In the genomic region with DNA sequence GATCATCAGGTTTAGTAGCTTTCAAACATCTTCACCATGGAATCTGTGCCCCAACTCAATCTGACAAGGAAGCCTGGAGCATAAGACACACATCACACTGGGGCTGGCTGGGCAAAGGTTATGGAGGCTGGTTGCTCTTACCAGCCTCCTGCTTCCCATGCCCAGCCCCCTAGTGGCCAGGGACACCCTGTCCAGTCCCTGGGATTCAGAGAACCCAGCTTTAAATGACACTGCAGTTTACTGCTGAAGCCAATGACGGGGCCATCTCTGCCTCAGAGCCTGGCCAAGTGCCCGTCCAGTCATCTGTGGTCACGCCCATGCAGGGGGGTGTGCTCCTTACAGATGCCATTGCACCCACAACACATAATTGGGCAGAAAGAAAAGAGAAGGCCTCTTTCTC, we compare ENCODE assay signal across 13 cellular contexts.
DNase-seq lines count a peak whose midpoint lies in the region; TF ChIP-seq lines count a peak whose summit lies in the region.
"Had no signal": no experiment of that assay in that cellular context is flagged by ENCODE, and none has a peak within 500 bp of the region (broad histone marks: within the 10 kb centered on the region; RNA-seq: fewer than 3 reads in every experiment).

No MANE protein-coding gene starts in this region.

- H3K27ac Mint-ChIP-seq in nephron progenitor cell, result no peak overlapping the region
- H3K27ac Mint-ChIP-seq in activated CD4-positive, alpha-beta memory T cell treated with anti-CD3 and anti-CD28 coated beads for 36 hours, result no peak overlapping the region
- H3K27ac Mint-ChIP-seq: IgD-negative memory B cell had no signal

- H3K9me3 Mint-ChIP-seq in nephron progenitor cell, result peaks cover 4% of the 10 kb centered on the region
- H3K9me3 Mint-ChIP-seq in activated CD4-positive, alpha-beta memory T cell treated with anti-CD3 and anti-CD28 coated beads for 36 hours, result no peaks in the 10 kb centered on the region

- no peaks in the 10 kb centered on the region for H3K36me3 Mint-ChIP-seq in nephron progenitor cell (ENCODE audit: low read depth)
- H3K36me3 Mint-ChIP-seq in activated CD4-positive, alpha-beta memory T cell treated with anti-CD3 and anti-CD28 coated beads for 36 hours, result no peaks in the 10 kb centered on the region
- H3K36me3 Mint-ChIP-seq: IgD-negative memory B cell had no signal

- H3K4me1 Mint-ChIP-seq in nephron progenitor cell, result no peaks in the 10 kb centered on the region
- no peaks in the 10 kb centered on the region for H3K4me1 Mint-ChIP-seq in activated CD4-positive, alpha-beta memory T cell treated with anti-CD3 and anti-CD28 coated beads for 36 hours (ENCODE audit: low read depth)
- H3K4me1 Mint-ChIP-seq: IgD-negative memory B cell had no signal

- intact Hi-C loops in activated CD4-positive, alpha-beta memory T cell treated with anti-CD3 and anti-CD28 coated beads for 36 hours (cut with micrococcal nuclease), result no loop called here

- no peak overlapping the region for H3K4me3 Mint-ChIP-seq in nephron progenitor cell
- no peak overlapping the region for H3K4me3 Mint-ChIP-seq in activated CD4-positive, alpha-beta memory T cell treated with anti-CD3 and anti-CD28 coated beads for 36 hours
- H3K4me3 Mint-ChIP-seq: IgD-negative memory B cell had no signal

- no peak overlapping the region for H3K4me3 ChIP-seq in choroid plexus epithelial cell (ENCODE audit: low read depth, low read length)

- CTCF ChIA-PET in activated CD4-positive, alpha-beta memory T cell treated with anti-CD3 and anti-CD28 coated beads for 36 hours (lab: Charles Lee), result no interaction called here

- H3K27me3 Mint-ChIP-seq in nephron progenitor cell (ENCODE audit: low read depth, poor library complexity), result peaks cover 3% of the 10 kb centered on the region
- peaks cover 9% of the 10 kb centered on the region for H3K27me3 Mint-ChIP-seq in activated CD4-positive, alpha-beta memory T cell treated with anti-CD3 and anti-CD28 coated beads for 36 hours
- H3K27me3 Mint-ChIP-seq: IgD-negative memory B cell had no signal

- POLR2A ChIA-PET in activated CD4-positive, alpha-beta memory T cell treated with anti-CD3 and anti-CD28 coated beads for 36 hours (lab: Charles Lee), result no interaction called here

- DNase-seq in Daoy (ENCODE audit: low read depth) (peak; percentile 15), HuH-7.5 (ENCODE audit: low spot score) (peak; percentile 60), choroid plexus epithelial cell (ENCODE audit: low read depth) (peak; percentile 2), nephron progenitor cell (no peak), NCI-H1105 (lab: John Stamatoyannopoulos, UW) (no peak), T-helper 1 cell (no peak), AML-193 (lab: John Stamatoyannopoulos, UW) (no peak)
- DNase-seq in activated CD4-positive, alpha-beta memory T cell treated with anti-CD3 and anti-CD28 coated beads for 36 hours, result no peak
- DNase-seq: activated CD4-positive, alpha-beta T cell treated with anti-CD3 and anti-CD28 coated beads, Interleukin-2, amount 50 U/mL, for 4 hours; amniotic stem cell; GDM1; stimulated activated CD4-positive, alpha-beta T cell treated with anti-CD3 and anti-CD28 coated beads, Interleukin-12 subunit alpha, Interleukin-12 subunit beta, amount 100 ng/mL, for 4 hours had no signal

- TF ChIP-seq CTCF in choroid plexus epithelial cell (conservative IDR thresholded peaks at IDR 0.05; ENCODE audit: low read depth, low read length) (peak; percentile 12), nephron progenitor cell (IDR thresholded peaks at IDR 0.05) (peak; percentile 37)

Comparison
In these comparisons a context has a peak if more than half of its experiments do, and no peak if none do; other contexts are left out.
1. DNase-seq: peak in Daoy (single experiment), HuH-7.5 (single experiment) and choroid plexus epithelial cell (single experiment); none in nephron progenitor cell (single experiment), activated CD4-positive, alpha-beta memory T cell treated with anti-CD3 and anti-CD28 coated beads for 36 hours (single experiment), NCI-H1105 (single experiment), T-helper 1 cell (0 of 5) and AML-193 (0 of 2).